In the genomic region with DNA sequence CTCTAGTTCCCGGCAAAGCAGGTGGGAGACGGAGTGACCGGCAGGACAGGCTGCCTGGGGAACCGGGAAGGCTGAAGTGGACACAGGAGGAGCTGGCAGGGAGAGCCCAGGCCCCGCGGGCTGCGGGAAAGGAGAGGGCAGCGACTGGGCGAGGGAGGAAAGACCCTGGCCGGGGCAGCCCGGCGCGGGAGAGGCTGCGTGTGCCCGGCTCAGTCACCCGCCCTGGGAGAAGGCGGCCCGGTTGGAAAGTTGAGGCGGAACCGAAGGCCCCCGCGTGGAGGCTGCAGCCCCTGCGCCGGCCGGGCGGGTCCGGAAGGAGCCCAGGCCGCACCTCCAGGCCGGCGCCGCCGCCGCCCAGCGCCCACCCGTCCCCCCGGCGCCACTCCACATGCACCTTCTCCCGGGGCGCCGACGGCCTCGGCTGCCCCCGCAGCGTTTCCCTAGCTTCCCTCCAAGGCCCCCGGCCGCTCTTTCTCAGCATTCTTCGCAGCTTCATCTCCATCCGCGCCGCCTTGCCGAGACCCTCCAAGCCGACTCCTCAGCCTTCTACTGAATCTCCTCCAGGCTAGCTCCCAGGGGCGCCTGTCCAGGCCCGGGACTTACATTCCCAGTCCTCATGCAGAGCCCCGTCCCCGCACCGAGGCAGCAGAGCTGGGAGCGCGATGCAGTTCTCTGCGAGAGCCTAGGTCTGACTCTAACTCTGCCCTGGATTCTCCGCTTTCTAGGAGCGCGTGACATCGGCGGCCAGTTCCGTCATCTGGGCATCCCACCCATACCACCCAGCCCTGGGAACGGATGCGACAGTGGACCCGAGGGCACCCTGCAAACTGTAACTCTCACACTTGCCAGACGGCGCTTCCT, we compare ENCODE assay signal across 9 cellular contexts.
DNase-seq lines count a peak whose midpoint lies in the region; ATAC-seq, FAIRE-seq and TF ChIP-seq lines count a peak whose summit lies in the region.
"Had no signal": no experiment of that assay in that cellular context is flagged by ENCODE, and none has a peak within 500 bp of the region (broad histone marks: within the 10 kb centered on the region; RNA-seq: fewer than 3 reads in every experiment).

No MANE protein-coding gene starts in this region.

- H3K4me3 ChIP-seq in right lobe of liver (peak overlapping the region; percentile 11 to 42 (median 31)), HepG2 (replicated peaks in 1 of 3; ENCODE audit: insufficient read depth in 1 of 3, low read depth in 2 of 3, low read length in 3 of 3) (no peak overlapping the region), gastroesophageal sphincter (peak overlapping the region; percentile 6 to 52)

- DNase-seq in right lobe of liver: no peak
- no peak for DNase-seq in HepG2 (ENCODE audit: low spot score)
- peak; percentile 16 for DNase-seq in neural crest cell (ENCODE audit: low read depth, low spot score)
- no peak for DNase-seq in putamen (ENCODE audit: low spot score)
- DNase-seq in DMS153 treated with DMSO at 0.1 percent for 48 hours (lab: John Stamatoyannopoulos, UW; ENCODE audit: unreplicated experiment): no peak
- DNase-seq in NCI-H524 (lab: John Stamatoyannopoulos, UW): no peak

- ATAC-seq in right lobe of liver (peak in 1 of 4 donors; percentile 6), HepG2 (no peak), gastroesophageal sphincter (peak; percentile 34), GM21423 (IDR thresholded peaks at IDR 0.05; ENCODE audit: unreplicated experiment) (no peak)

- H3K36me3 Mint-ChIP-seq in neural crest cell (ENCODE audit: low read depth): no peaks in the 10 kb centered on the region

- TF ChIP-seq CTCF in right lobe of liver (IDR thresholded peaks at IDR 0.05) (no peak), HepG2 (CRISPR knock-in tag; IDR thresholded peaks at IDR 0.05) (no peak), gastroesophageal sphincter (IDR thresholded peaks at IDR 0.05) (peak in 3 of 4 experiments; percentile 36 to 47 (median 38)), neural crest cell (conservative IDR thresholded peaks at IDR 0.05) (no peak)

- no peak overlapping the region for H3K27ac Mint-ChIP-seq in neural crest cell (ENCODE audit: unreplicated experiment)

- H3K79me2 ChIP-seq in HepG2 (ENCODE audit: insufficient read depth, low read length): no peaks in the 10 kb centered on the region

- WGBS in right lobe of liver (ENCODE audit: insufficient coverage, low coverage, low lambda C conversion rate, missing lambda C conversion rate): 31% methylated on average over 29 of the region's 71 CpGs
- WGBS in HepG2 (ENCODE audit: low lambda C conversion rate): 84% methylated on average over 59 of the region's 71 CpGs
- 41 to 76% methylated on average over 5 to 14 of the region's 71 CpGs for WGBS in gastroesophageal sphincter (ENCODE audit: low coverage in 1 of 2), 2 donors

- peaks cover 67% of the 10 kb centered on the region for H3K27me3 Mint-ChIP-seq in neural crest cell (ENCODE audit: low read depth)

- no peak overlapping the region for H3K9ac ChIP-seq in HepG2 (ENCODE audit: insufficient read depth, low read depth, low read length)
- H3K9ac ChIP-seq: BLaER1 treated with 17β-estradiol and CSF1 and Interleukin-3, amounts not matched to agents 10 nM and 100 nM had no signal

- peaks cover 33% of the 10 kb centered on the region for H3K4me1 Mint-ChIP-seq in neural crest cell

- no peak overlapping the region for H3K4me2 ChIP-seq in HepG2 (ENCODE audit: low read depth, low read length)

- H4K20me1 ChIP-seq in HepG2 (ENCODE audit: insufficient read depth, low read length): no peaks in the 10 kb centered on the region

- H3K4me1 ChIP-seq in right lobe of liver (peaks cover 0 to 20% (median 9%) of the 10 kb centered on the region in 4 donors), HepG2 (ENCODE audit: insufficient read depth, low read length) (no peaks in the 10 kb centered on the region), gastroesophageal sphincter (peaks cover 0 to 38% (median 6%) of the 10 kb centered on the region in 3 donors)

- in situ Hi-C loops in HepG2 (cut with HindIII; ENCODE audit: extremely low pct_ligation_motif_present, low pct_unique_long_range_greater_than_20kb): no loop called here

- no peak for FAIRE-seq in HepG2 (lab: Jason Lieb, UNC)

- no peaks in the 10 kb centered on the region for H3K9me3 ChIP-seq in right lobe of liver
- no peaks in the 10 kb centered on the region for H3K9me3 ChIP-seq in HepG2 (ENCODE audit: low read length)
- no peaks in the 10 kb centered on the region for H3K9me3 ChIP-seq in gastroesophageal sphincter

- no peaks in the 10 kb centered on the region for H3K36me3 ChIP-seq in right lobe of liver
- no peaks in the 10 kb centered on the region for H3K36me3 ChIP-seq in HepG2 (replicated peaks in 1 of 2; ENCODE audit: control insufficient read depth in 1 of 2, insufficient read depth in 2 of 2, low read length in 2 of 2)
- H3K36me3 ChIP-seq in gastroesophageal sphincter: no peaks in the 10 kb centered on the region

- H3K4me3 Mint-ChIP-seq in neural crest cell: peak overlapping the region; percentile 71

- CTCF ChIA-PET in HepG2 (lab: Yijun Ruan, JAX; ENCODE audit: low intra/inter-chr PET ratio, low total read pairs): no interaction called here

- H2AFZ ChIP-seq in HepG2 (ENCODE audit: low read length): no peak overlapping the region

- no peaks in the 10 kb centered on the region for H3K9me3 Mint-ChIP-seq in neural crest cell

- peaks cover 0 to 4% of the 10 kb centered on the region in 2 donors for H3K27me3 ChIP-seq in right lobe of liver
- H3K27me3 ChIP-seq in HepG2 (ENCODE audit: control insufficient read depth in 1 of 2, insufficient read depth in 2 of 2, low read length in 2 of 2): peaks cover 0 to 17% of the 10 kb centered on the region in 2 experiments; a peak in 3 of 5 replicates
- H3K27me3 ChIP-seq in gastroesophageal sphincter: peaks cover 10% of the 10 kb centered on the region

- TF ChIP-seq EP300 in HepG2 (IDR thresholded peaks at IDR 0.05; ENCODE audit: low read depth in 2 of 2, low read length in 2 of 2): no peak
- TF ChIP-seq EP300 in HepG2 (CRISPR knock-in tag; IDR thresholded peaks at IDR 0.05; ENCODE audit: borderline replicate concordance): no peak
- TF ChIP-seq EP300 in gastroesophageal sphincter (IDR thresholded peaks at IDR 0.05): no peak

- POLR2A ChIA-PET in HepG2 (lab: Yijun Ruan, JAX): no interaction called here

- H3K27ac ChIP-seq in right lobe of liver (no peak overlapping the region), HepG2 (ENCODE audit: extremely low read length, insufficient read depth, low read length) (no peak overlapping the region), gastroesophageal sphincter (peak overlapping the region in 2 of 4 donors; percentile 41 to 69)
- H3K27ac ChIP-seq: BLaER1 treated with 17β-estradiol and CSF1 and Interleukin-3, amounts not matched to agents 10 nM and 100 nM had no signal

- TF ChIP-seq POLR2A in right lobe of liver (IDR thresholded peaks at IDR 0.05) (no peak), HepG2 (IDR thresholded peaks at IDR 0.05; ENCODE audit: insufficient read depth in 1 of 2, low read depth in 2 of 2, low read length in 2 of 2) (no peak), gastroesophageal sphincter (IDR thresholded peaks at IDR 0.05) (no peak)

- no TSS peak for BruUV-seq in HepG2 (replicated peaks; lab: Mats Ljungman, UMichigan)

- intact Hi-C loops in right lobe of liver (cut with DNase I) (no loop called here), HepG2 (cut with micrococcal nuclease; ENCODE audit: unreplicated experiment) (no loop called here)

- no peak for TF ChIP-seq RAD21 in HepG2 (CRISPR knock-in tag; IDR thresholded peaks at IDR 0.05)

TF ChIP-seq in HepG2, 621 proteins besides CTCF, POLR2A, EP300 and RAD21:
- TF ChIP-seq, protein P1, sequence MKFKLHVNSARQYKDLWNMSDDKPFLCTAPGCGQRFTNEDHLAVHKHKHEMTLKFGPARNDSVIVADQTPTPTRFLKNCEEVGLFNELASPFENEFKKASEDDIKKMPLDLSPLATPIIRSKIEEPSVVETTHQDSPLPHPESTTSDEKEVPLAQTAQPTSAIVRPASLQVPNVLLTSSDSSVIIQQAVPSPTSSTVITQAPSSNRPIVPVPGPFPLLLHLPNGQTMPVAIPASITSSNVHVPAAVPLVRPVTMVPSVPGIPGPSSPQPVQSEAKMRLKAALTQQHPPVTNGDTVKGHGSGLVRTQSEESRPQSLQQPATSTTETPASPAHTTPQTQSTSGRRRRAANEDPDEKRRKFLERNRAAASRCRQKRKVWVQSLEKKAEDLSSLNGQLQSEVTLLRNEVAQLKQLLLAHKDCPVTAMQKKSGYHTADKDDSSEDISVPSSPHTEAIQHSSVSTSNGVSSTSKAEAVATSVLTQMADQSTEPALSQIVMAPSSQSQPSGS (CRISPR knock-in tag; IDR thresholded peaks at IDR 0.05): no peak
- no peak for TF ChIP-seq ZNF546 (CRISPR knock-in tag; conservative IDR thresholded peaks at IDR 0.05)
TF ChIP-seq in HepG2: peak in this region for 0.

Comparison
In these comparisons a context has a peak if more than half of its experiments do, and no peak if none do; other contexts are left out.
1. H3K4me3 ChIP-seq: peak in right lobe of liver (3 of 3) and gastroesophageal sphincter (2 of 2); none in HepG2 (0 of 3).
2. CTCF ChIP-seq: peak in gastroesophageal sphincter (3 of 4); none in right lobe of liver (0 of 4), HepG2 (single experiment) and neural crest cell (single experiment).